ENCODE assay signal across 22 cellular contexts in genomic region chr11:95501761-95502266, GRCh38.
DNase-seq lines count a peak whose midpoint lies in the region; ATAC-seq and TF ChIP-seq lines count a peak whose summit lies in the region.
"Had no signal": no experiment of that assay in that cellular context is flagged by ENCODE, and none has a peak within 500 bp of the region (broad histone marks: within the 10 kb centered on the region; RNA-seq: fewer than 3 reads in every experiment).

No MANE protein-coding gene starts in this region.

- H3K4ac ChIP-seq in mesenchymal stem cell (ENCODE audit: low read depth in 1 of 2, low read length in 2 of 2), result no peak overlapping the region

- no peak overlapping the region for H2BK15ac ChIP-seq in mesenchymal stem cell (ENCODE audit: low read depth, poor library complexity, severe bottlenecking)

- H3K14ac ChIP-seq in mesenchymal stem cell (ENCODE audit: low read length in 2 of 2), result peak overlapping the region in 1 of 2 experiments; percentile 66

- intact Hi-C loops in heart left ventricle (cut with DNase I), result no loop called here
- intact Hi-C loops in Right ventricle myocardium superior (cut with DNase I), result no loop called here

- 69 to 88% (median 76%) methylated on average over 1 to 2 of the region's 2 CpGs for WGBS in heart left ventricle, 4 donors
- 17% methylated on average over 2 of the region's 2 CpGs for WGBS in mesenchymal stem cell

- H3K4me3 ChIP-seq in heart left ventricle, result no peak overlapping the region
- no peak overlapping the region for H3K4me3 ChIP-seq in fibroblast of mammary gland (ENCODE audit: control insufficient read depth, low read depth, low read length)
- no peak overlapping the region for H3K4me3 ChIP-seq in mesenchymal stem cell (ENCODE audit: insufficient read depth in 1 of 2, low read depth in 1 of 2, low read length in 2 of 2)

- H3K4me3 Mint-ChIP-seq in stimulated activated effector memory CD8-positive, alpha-beta T cell treated with anti-CD3 and anti-CD28 coated beads, Interleukin-12 subunit alpha, Interleukin-12 subunit beta, amount 100 ng/mL, for 72 hours, result no peak overlapping the region
- H3K4me3 Mint-ChIP-seq: HFFc6 had no signal

- H3K9me3 Mint-ChIP-seq in stimulated activated effector memory CD8-positive, alpha-beta T cell treated with anti-CD3 and anti-CD28 coated beads, Interleukin-12 subunit alpha, Interleukin-12 subunit beta, amount 100 ng/mL, for 72 hours, result no peaks in the 10 kb centered on the region

- H3K9me3 ChIP-seq in heart left ventricle, result no peaks in the 10 kb centered on the region
- H3K9me3 ChIP-seq in mesenchymal stem cell (ENCODE audit: control insufficient read depth, low read length), result no peaks in the 10 kb centered on the region

- no peak overlapping the region for H3K23ac ChIP-seq in mesenchymal stem cell (ENCODE audit: low read length in 2 of 2)

- H3K36me3 Mint-ChIP-seq in stimulated activated effector memory CD8-positive, alpha-beta T cell treated with anti-CD3 and anti-CD28 coated beads, Interleukin-12 subunit alpha, Interleukin-12 subunit beta, amount 100 ng/mL, for 72 hours, result no peaks in the 10 kb centered on the region

- H3K4me2 ChIP-seq in mesenchymal stem cell (ENCODE audit: low read length, poor library complexity, severe bottlenecking), result no peak overlapping the region

- peak overlapping the region; percentile 27 for H2AK5ac ChIP-seq in mesenchymal stem cell (ENCODE audit: low read length, severe bottlenecking)

- H3K18ac ChIP-seq in mesenchymal stem cell (ENCODE audit: low read depth in 1 of 2, low read length in 2 of 2), result no peak overlapping the region

- no peak for TF ChIP-seq CTCF in heart left ventricle (IDR thresholded peaks at IDR 0.05)
- TF ChIP-seq CTCF in fibroblast of mammary gland (conservative IDR thresholded peaks at IDR 0.05; ENCODE audit: control insufficient read depth, insufficient read depth, low read depth, low read length), result no peak

- TF ChIP-seq POLR2A in heart left ventricle (IDR thresholded peaks at IDR 0.05), result no peak

- H4K91ac ChIP-seq in mesenchymal stem cell (ENCODE audit: low read length), result no peak overlapping the region

- no peak overlapping the region for H2BK12ac ChIP-seq in mesenchymal stem cell (ENCODE audit: low read length in 2 of 2)

- no peak overlapping the region for H2AFZ ChIP-seq in mesenchymal stem cell (ENCODE audit: low read depth, low read length)

- no peaks in the 10 kb centered on the region for H3K27me3 ChIP-seq in heart left ventricle
- H3K27me3 ChIP-seq in mesenchymal stem cell (ENCODE audit: control insufficient read depth in 1 of 2, insufficient read depth in 1 of 2, low read length in 2 of 2), result no peaks in the 10 kb centered on the region

- H3K79me1 ChIP-seq in mesenchymal stem cell (replicated peaks; ENCODE audit: low read length, poor library complexity, severe bottlenecking), result no peaks in the 10 kb centered on the region

- ATAC-seq in heart left ventricle (peak in 3 of 4 donors; percentile 33 to 54 (median 36)), Right ventricle myocardium superior (ENCODE audit: poor library complexity) (no peak), GM18511 (IDR thresholded peaks at IDR 0.05; ENCODE audit: unreplicated experiment) (no peak), HG03442 (IDR thresholded peaks at IDR 0.05; ENCODE audit: unreplicated experiment) (no peak)
- ATAC-seq in stimulated activated effector memory CD8-positive, alpha-beta T cell treated with anti-CD3 and anti-CD28 coated beads, Interleukin-12 subunit alpha, Interleukin-12 subunit beta, amount 100 ng/mL, for 72 hours, result peak; percentile 19
- ATAC-seq: PC-3 had no signal

- DNase-seq in heart left ventricle, result peak in 1 of 5 donors; percentile 23
- DNase-seq in Right ventricle myocardium superior, result no peak
- peak; percentile 40 for DNase-seq in fibroblast of mammary gland (ENCODE audit: low read depth)
- DNase-seq in mesenchymal stem cell, result no peak
- DNase-seq in stimulated activated effector memory CD8-positive, alpha-beta T cell treated with anti-CD3 and anti-CD28 coated beads, Interleukin-12 subunit alpha, Interleukin-12 subunit beta, amount 100 ng/mL, for 72 hours (ENCODE audit: low spot score in 2 of 2), result no peak
- no peak for DNase-seq in A172 (ENCODE audit: low spot score)
- DNase-seq: 8988T, Calu3, DMS79 treated with DMSO at 0.1 percent for 48 hours, H7, HFFc6, KBM-7, NCI-H1105 treated with DMSO at 0.1 percent for 48 hours, NCI-H1694, NCI-H2029 treated with DMSO at 0.1 percent for 48 hours, NCI-H2227 treated with DMSO at 0.1 percent for 48 hours, NCI-H510A treated with DMSO at 0.1 percent for 48 hours, NCI-H774, PC-3, SHP77 had no signal

- peaks cover 0 to 8% (median 0%) of the 10 kb centered on the region in 12 donors for H3K4me1 ChIP-seq in heart left ventricle
- H3K4me1 ChIP-seq in mesenchymal stem cell (ENCODE audit: control insufficient read depth, insufficient read depth, low read depth, low read length), result peaks cover 9% of the 10 kb centered on the region

- no peak overlapping the region for H2BK120ac ChIP-seq in mesenchymal stem cell (ENCODE audit: low read depth, low read length)

- no peak overlapping the region for H3K9ac ChIP-seq in mesenchymal stem cell (ENCODE audit: low read length)

- H3K27ac Mint-ChIP-seq in stimulated activated effector memory CD8-positive, alpha-beta T cell treated with anti-CD3 and anti-CD28 coated beads, Interleukin-12 subunit alpha, Interleukin-12 subunit beta, amount 100 ng/mL, for 72 hours, result no peak overlapping the region
- H3K27ac Mint-ChIP-seq: HFFc6 had no signal

- H3K4me1 Mint-ChIP-seq in stimulated activated effector memory CD8-positive, alpha-beta T cell treated with anti-CD3 and anti-CD28 coated beads, Interleukin-12 subunit alpha, Interleukin-12 subunit beta, amount 100 ng/mL, for 72 hours, result no peaks in the 10 kb centered on the region

- no peak overlapping the region for H2BK5ac ChIP-seq in mesenchymal stem cell (ENCODE audit: low read depth, low read length, poor library complexity, severe bottlenecking)

- H3K27ac ChIP-seq in heart left ventricle (peak overlapping the region in 3 of 12 donors; percentile 29 to 58 (median 39)), mesenchymal stem cell (ENCODE audit: low read length, poor library complexity, severe bottlenecking) (no peak overlapping the region)

- H4K8ac ChIP-seq in mesenchymal stem cell (ENCODE audit: low read length), result peak overlapping the region; percentile 3

- H3K36me3 ChIP-seq in heart left ventricle (no peaks in the 10 kb centered on the region), mesenchymal stem cell (ENCODE audit: control insufficient read depth in 1 of 2, insufficient read depth in 2 of 2, low read depth in 1 of 2, low read length in 2 of 2) (no peaks in the 10 kb centered on the region)

Comparison
In these comparisons a context has a peak if more than half of its experiments do, and no peak if none do; other contexts are left out.
1. ATAC-seq: peak in heart left ventricle (3 of 4) and stimulated activated effector memory CD8-positive, alpha-beta T cell treated with anti-CD3 and anti-CD28 coated beads, Interleukin-12 subunit alpha, Interleukin-12 subunit beta, amount 100 ng/mL, for 72 hours (single experiment); none in Right ventricle myocardium superior (single experiment), GM18511 (single experiment) and HG03442 (single experiment).